9 cellular contexts compared by ENCODE assay signal in genomic region chr1:212286437-212287131, GRCh38. TPM values are rescaled to one million over a fixed set of nuclear protein-coding genes. Genes with fewer than 3 reads are reported as not detected.
DNase-seq lines count a peak whose midpoint lies in the region; ATAC-seq, FAIRE-seq and TF ChIP-seq lines count a peak whose summit lies in the region.
"Had no signal": no experiment of that assay in that cellular context is flagged by ENCODE, and none has a peak within 500 bp of the region (broad histone marks: within the 10 kb centered on the region; RNA-seq: fewer than 3 reads in every experiment).

No MANE protein-coding gene starts in this region.

- peak overlapping the region; percentile 98 for H3K4me2 ChIP-seq in K562 (ENCODE audit: insufficient read depth, low read length)
- H3K4me2 ChIP-seq in HepG2 (ENCODE audit: low read depth, low read length), result peak overlapping the region; percentile 82

- peaks cover 29 to 33% of the 10 kb centered on the region in 2 experiments; a peak in 4 of 5 replicates for H3K4me1 ChIP-seq in K562 (replicated peaks in 1 of 2; ENCODE audit: control insufficient read depth in 2 of 2, insufficient read depth in 2 of 2, low read length in 2 of 2)
- peaks cover 47% of the 10 kb centered on the region for H3K4me1 ChIP-seq in HepG2 (ENCODE audit: insufficient read depth, low read length)
- H3K4me1 ChIP-seq in thymus (ENCODE audit: control insufficient read depth, insufficient read depth, low read length), result peaks cover 24% of the 10 kb centered on the region

- H3K36me3 ChIP-seq in K562 (ENCODE audit: control insufficient read depth, insufficient read depth, low read length) (peaks cover 12% of the 10 kb centered on the region; the same call in 2 of the 3 replicates), HepG2 (replicated peaks in 1 of 2; ENCODE audit: control insufficient read depth in 1 of 2, insufficient read depth in 2 of 2, low read length in 2 of 2) (no peaks in the 10 kb centered on the region), thymus (ENCODE audit: control insufficient read depth, insufficient read depth) (no peaks in the 10 kb centered on the region)

- POLR2A ChIA-PET in K562 (lab: Yijun Ruan, JAX) (interaction anchor here (0.7 to 3.0 kb wide), 14 partner anchors 9 to 216 kb away, joined by 3 to 15 read pairs (median 3); no protein-coding TSS in a partner anchor), HepG2 (lab: Yijun Ruan, JAX) (interaction anchor here (0.8 to 2.0 kb wide), 9 partner anchors 24 to 251 kb away, joined by 3 to 18 read pairs (median 4); partner anchors contain the start of genes DTL and INTS7)

- 2% methylated on average over 19 of the region's 19 CpGs for WGBS in K562 (ENCODE audit: insufficient coverage, low coverage, missing lambda C conversion rate)
- 1% methylated on average over 19 of the region's 19 CpGs for WGBS in HepG2 (ENCODE audit: low lambda C conversion rate)
- under 1% methylated on average over 19 of the region's 19 CpGs for WGBS in thymus

- H3K4me3 ChIP-seq in K562 (peak overlapping the region; percentile 86), HepG2 (replicated peaks in 1 of 3; ENCODE audit: insufficient read depth in 1 of 3, low read depth in 2 of 3, low read length in 3 of 3) (peak overlapping the region; percentile 85 to 98 (median 96)), thymus (ENCODE audit: low read length) (peak overlapping the region; percentile 95)

- CTCF ChIA-PET in K562 (lab: Yijun Ruan, JAX; ENCODE audit: low intra/inter-chr PET ratio), result interaction anchor here (0.8 kb wide), 1 partner anchor 216 kb away, joined by 3 read pairs; no protein-coding TSS in a partner anchor
- CTCF ChIA-PET in HepG2 (lab: Yijun Ruan, JAX; ENCODE audit: low intra/inter-chr PET ratio, low total read pairs), result no interaction called here

- no peak for TF ChIP-seq EP300 in K562 (IDR thresholded peaks at IDR 0.05; ENCODE audit: low read length)
- no peak for TF ChIP-seq EP300 in HepG2 (IDR thresholded peaks at IDR 0.05; ENCODE audit: low read depth in 2 of 2, low read length in 2 of 2)
- TF ChIP-seq EP300 in HepG2 (CRISPR knock-in tag; IDR thresholded peaks at IDR 0.05; ENCODE audit: borderline replicate concordance), result no peak

- TF ChIP-seq CTCF in K562 (IDR thresholded peaks at IDR 0.05 in 2 of 3, conservative IDR thresholded peaks at IDR 0.05 in 1 of 3; ENCODE audit: insufficient read depth in 2 of 3, low read depth in 1 of 3, low read length in 3 of 3) (0 out of 6 replicates have a peak, but pooled peaks of 1 of the 3 experiments have one; percentile 2), HepG2 (CRISPR knock-in tag; IDR thresholded peaks at IDR 0.05) (no peak)

- in situ Hi-C loops in K562 (cut with MboI), result no loop called here
- in situ Hi-C loops in HepG2 (cut with HindIII; ENCODE audit: extremely low pct_ligation_motif_present, low pct_unique_long_range_greater_than_20kb), result no loop called here

- peak; percentile 62 for DNase-seq in NCI-H1105 treated with DMSO at 0.1 percent for 48 hours (lab: John Stamatoyannopoulos, UW)
- DNase-seq in NCI-H1105 (lab: John Stamatoyannopoulos, UW), result no peak
- peak; percentile 60 for DNase-seq in NCI-H345 (lab: John Stamatoyannopoulos, UW)
- DNase-seq in K562 (ENCODE audit: extremely low read depth in 1 of 4, low spot score in 3 of 4), result peak in 2 of 4 experiments; percentile 20 to 68
- no peak for DNase-seq in HepG2 (ENCODE audit: low spot score)
- no peak for DNase-seq in NK-92 treated with Interleukin-12 subunit alpha and Interleukin-12 subunit beta, amount 100 ng/mL, for 24 hours (lab: John Stamatoyannopoulos, UW)
- DNase-seq in stimulated activated naive CD4-positive, alpha-beta T cell treated with Interleukin-2 at 50 U/mL for 16 hours (lab: John Stamatoyannopoulos, UW), result no peak

- peak overlapping the region; percentile 78 to 99 for H3K9ac ChIP-seq in K562 (ENCODE audit: insufficient read depth in 1 of 2, low read depth in 2 of 2, low read length in 2 of 2)
- peak overlapping the region; percentile 91 for H3K9ac ChIP-seq in HepG2 (ENCODE audit: insufficient read depth, low read depth, low read length)

- TF ChIP-seq RAD21 in K562 (CRISPR knock-in tag; conservative IDR thresholded peaks at IDR 0.05 in 1 of 2, IDR thresholded peaks at IDR 0.05 in 1 of 2) (0 out of 4 replicates have a peak, but pooled peaks of 1 of the 2 experiments have one; percentile 5), HepG2 (CRISPR knock-in tag; IDR thresholded peaks at IDR 0.05) (no peak)

- ATAC-seq in K562 (no peak), HepG2 (no peak)

- H4K20me1 ChIP-seq in K562 (replicated peaks; ENCODE audit: control insufficient read depth, insufficient read depth, low read length), result peaks cover 11% of the 10 kb centered on the region; the same call in 1 of the 2 replicates
- peaks cover 49% of the 10 kb centered on the region for H4K20me1 ChIP-seq in HepG2 (ENCODE audit: insufficient read depth, low read length)

- TF ChIP-seq POLR2A in K562 (conservative IDR thresholded peaks at IDR 0.05) (no peak), HepG2 (IDR thresholded peaks at IDR 0.05; ENCODE audit: insufficient read depth in 1 of 2, low read depth in 2 of 2, low read length in 2 of 2) (no peak)

- H3K9me3 ChIP-seq in K562 (replicated peaks; ENCODE audit: control insufficient read depth, insufficient read depth, low read depth, low read length), result no peaks in the 10 kb centered on the region
- no peaks in the 10 kb centered on the region for H3K9me3 ChIP-seq in HepG2 (ENCODE audit: low read length)
- H3K9me3 ChIP-seq in thymus (ENCODE audit: control insufficient read depth), result no peaks in the 10 kb centered on the region

- BruUV-seq in K562 (replicated peaks; lab: Mats Ljungman, UMichigan) (no TSS peak), HepG2 (replicated peaks; lab: Mats Ljungman, UMichigan) (no TSS peak)

- H3K9me1 ChIP-seq in K562 (ENCODE audit: control insufficient read depth, insufficient read depth, low read length), result no peaks in the 10 kb centered on the region

- H3K79me2 ChIP-seq in K562 (ENCODE audit: control insufficient read depth, insufficient read depth, low read length) (peaks cover 74% of the 10 kb centered on the region), HepG2 (ENCODE audit: insufficient read depth, low read length) (peaks cover 60% of the 10 kb centered on the region)

- H2AFZ ChIP-seq in K562 (ENCODE audit: low read depth, low read length), result peak overlapping the region; percentile 81
- no peak overlapping the region for H2AFZ ChIP-seq in HepG2 (ENCODE audit: low read length)

- H3K27me3 ChIP-seq in K562 (ENCODE audit: control insufficient read depth in 2 of 2, insufficient read depth in 2 of 2, low read length in 2 of 2), result no peaks in the 10 kb centered on the region
- no peaks in the 10 kb centered on the region; a peak in 1 of 5 replicates for H3K27me3 ChIP-seq in HepG2 (ENCODE audit: control insufficient read depth in 1 of 2, insufficient read depth in 2 of 2, low read length in 2 of 2)
- no peaks in the 10 kb centered on the region for H3K27me3 ChIP-seq in thymus (ENCODE audit: control insufficient read depth, insufficient read depth)

- peak overlapping the region; percentile 89 for H3K27ac ChIP-seq in K562 (ENCODE audit: extremely low read depth, low read depth, low read length)
- H3K27ac ChIP-seq in HepG2 (ENCODE audit: extremely low read length, insufficient read depth, low read length), result peak overlapping the region; percentile 91
- H3K27ac ChIP-seq in thymus (ENCODE audit: low read depth), result peak overlapping the region; percentile 100

- intact Hi-C loops in K562 (cut with micrococcal nuclease), result loop anchor here (5.0 kb wide), 1 partner anchor 151 kb away; no protein-coding TSS in a partner anchor
- intact Hi-C loops in HepG2 (cut with micrococcal nuclease; ENCODE audit: unreplicated experiment), result loop anchor here (2.0 to 5.0 kb wide), 3 partner anchors 44 to 170 kb away; no protein-coding TSS in a partner anchor

- FAIRE-seq in K562 (lab: Jason Lieb, UNC) (peak; percentile 32), HepG2 (lab: Jason Lieb, UNC) (peak; percentile 30)
- FAIRE-seq: A204.1 had no signal

RNA-seq across cellular contexts. Expression of gene PPP2R5A, which starts 1.4 kb away (rescaled TPM):
- 22.5 and 38.1 TPM in 2 replicates for total RNA-seq in K562 (2011; cell fraction: chromatin; rRNA removed; ENCODE audit: low replicate concordance)
- 17.6 and 18.8 TPM in 2 replicates for total RNA-seq in K562 (2011; cell fraction: nucleolus; rRNA removed)
- total RNA-seq in K562 (2011; cell fraction: nucleoplasm; rRNA removed), result 24.0 and 38.3 TPM in 2 replicates
- total RNA-seq in K562 (2014; rRNA removed) (57.2 and 59.8 TPM in 2 replicates), K562 (2014; rRNA removed; fragmentation: Illumina TruSeq; extraction: Trizol) (64.3 and 73.5 TPM in 2 replicates), K562 (2015; rRNA removed; fragmentation: Illumina TruSeq; extraction: Trizol) (66.1 and 69.6 TPM in 2 replicates), K562 (2021) (70.9 and 71.1 TPM in 2 replicates), HepG2 (2016; rRNA removed; fragmentation: Illumina TruSeq; extraction: Trizol) (22.0 and 26.5 TPM in 2 replicates)
- polyA plus RNA-seq in K562 (2011; rRNA removed) (79.3 and 106 TPM in 2 replicates), K562 (2014; fragmentation: Illumina TruSeq; extraction: Trizol) (62.9 and 71.3 TPM in 2 replicates), K562 (2014; fragmentation: Nextera tagmentation; extraction: Ambion mirVana) (10 to 100 TPM; 26.9 to 31.2 TPM), K562 (2014; rRNA removed) (53.8 and 62.2 TPM in 2 replicates), HepG2 (2011; rRNA removed) (27.5 and 31.4 TPM in 2 replicates), thymus (49.7 TPM)
- 37.4 and 45.8 TPM in 2 replicates for polyA plus RNA-seq in K562 (2011; cell fraction: cytosol; rRNA removed)
- 26.6 and 37.4 TPM in 2 replicates for polyA plus RNA-seq in K562 (2011; cell fraction: nucleus; rRNA removed)
- 45.3 and 51.5 TPM in 2 replicates for polyA plus RNA-seq in K562 (2012)
- polyA minus RNA-seq in K562 (2011; rRNA and poly(A)+ RNA removed), result 59.4 and 61.4 TPM in 2 replicates
- 33.0 and 37.2 TPM in 2 replicates for polyA minus RNA-seq in K562 (2011; cell fraction: cytosol; rRNA and poly(A)+ RNA removed)
- polyA minus RNA-seq in K562 (2011; cell fraction: nucleus; rRNA and poly(A)+ RNA removed), result 25.4 and 30.1 TPM in 2 replicates
- total RNA-seq in HepG2 (2016; cell fraction: cytosol; rRNA removed; fragmentation: Illumina TruSeq; extraction: Trizol; ENCODE audit: low read depth), result 6.9 and 7.3 TPM in 2 replicates
- 21.8 and 25.0 TPM in 2 replicates for total RNA-seq in HepG2 (2016; cell fraction: insoluble cytoplasmic fraction; rRNA removed; fragmentation: Illumina TruSeq; extraction: Trizol)
- 22.7 and 24.3 TPM in 2 replicates for total RNA-seq in HepG2 (2016; cell fraction: membrane; rRNA removed; fragmentation: Illumina TruSeq; extraction: Trizol)
- total RNA-seq in HepG2 (2016; cell fraction: nucleus; rRNA removed; fragmentation: Illumina TruSeq; extraction: Trizol), result 15.8 and 16.6 TPM in 2 replicates
- polyA plus RNA-seq in HepG2 (2011; cell fraction: cytosol; rRNA removed), result 14.2 and 20.6 TPM in 2 replicates
- 13.4 and 15.4 TPM in 2 replicates for polyA plus RNA-seq in HepG2 (2011; cell fraction: nucleus; rRNA removed)
- 20.6 and 22.6 TPM in 2 replicates for polyA plus RNA-seq in HepG2 (2012)
- polyA plus RNA-seq in HepG2 (2016; cell fraction: cytosol; fragmentation: Illumina TruSeq; extraction: Trizol; ENCODE audit: low read depth), result 5.8 and 6.4 TPM in 2 replicates
- 27.2 and 28.9 TPM in 2 replicates for polyA plus RNA-seq in HepG2 (2016; cell fraction: insoluble cytoplasmic fraction; fragmentation: Illumina TruSeq; extraction: Trizol; ENCODE audit: low read depth)
- 18.6 and 19.6 TPM in 2 replicates for polyA plus RNA-seq in HepG2 (2016; cell fraction: membrane; fragmentation: Illumina TruSeq; extraction: Trizol; ENCODE audit: low read depth)
- 19.9 and 22.9 TPM in 2 replicates for polyA plus RNA-seq in HepG2 (2016; cell fraction: nucleus; fragmentation: Illumina TruSeq; extraction: Trizol; ENCODE audit: insufficient read depth, low read depth)
- 10.8 and 12.7 TPM in 2 replicates for polyA minus RNA-seq in HepG2 (2011; rRNA and poly(A)+ RNA removed; ENCODE audit: low replicate concordance)
- 16.4 and 21.3 TPM in 2 replicates for polyA minus RNA-seq in HepG2 (2011; cell fraction: cytosol; rRNA and poly(A)+ RNA removed)
- polyA minus RNA-seq in HepG2 (2011; cell fraction: nucleus; rRNA and poly(A)+ RNA removed), result 21.4 and 23.7 TPM in 2 replicates

Comparison
In these comparisons a context has a peak if more than half of its experiments do, and no peak if none do; other contexts are left out.
1. DNase-seq: peak in NCI-H1105 treated with DMSO at 0.1 percent for 48 hours (single experiment) and NCI-H345 (single experiment); none in NCI-H1105 (single experiment), HepG2 (single experiment), NK-92 treated with Interleukin-12 subunit alpha and Interleukin-12 subunit beta, amount 100 ng/mL, for 24 hours (single experiment) and stimulated activated naive CD4-positive, alpha-beta T cell treated with Interleukin-2 at 50 U/mL for 16 hours (single experiment).
2. Peak in every context shown above with its lines, with median percentiles within 50 percentile points of each other: H3K27ac ChIP-seq and H3K4me3 ChIP-seq.